8 cellular contexts compared by ENCODE assay signal in the genomic region with DNA sequence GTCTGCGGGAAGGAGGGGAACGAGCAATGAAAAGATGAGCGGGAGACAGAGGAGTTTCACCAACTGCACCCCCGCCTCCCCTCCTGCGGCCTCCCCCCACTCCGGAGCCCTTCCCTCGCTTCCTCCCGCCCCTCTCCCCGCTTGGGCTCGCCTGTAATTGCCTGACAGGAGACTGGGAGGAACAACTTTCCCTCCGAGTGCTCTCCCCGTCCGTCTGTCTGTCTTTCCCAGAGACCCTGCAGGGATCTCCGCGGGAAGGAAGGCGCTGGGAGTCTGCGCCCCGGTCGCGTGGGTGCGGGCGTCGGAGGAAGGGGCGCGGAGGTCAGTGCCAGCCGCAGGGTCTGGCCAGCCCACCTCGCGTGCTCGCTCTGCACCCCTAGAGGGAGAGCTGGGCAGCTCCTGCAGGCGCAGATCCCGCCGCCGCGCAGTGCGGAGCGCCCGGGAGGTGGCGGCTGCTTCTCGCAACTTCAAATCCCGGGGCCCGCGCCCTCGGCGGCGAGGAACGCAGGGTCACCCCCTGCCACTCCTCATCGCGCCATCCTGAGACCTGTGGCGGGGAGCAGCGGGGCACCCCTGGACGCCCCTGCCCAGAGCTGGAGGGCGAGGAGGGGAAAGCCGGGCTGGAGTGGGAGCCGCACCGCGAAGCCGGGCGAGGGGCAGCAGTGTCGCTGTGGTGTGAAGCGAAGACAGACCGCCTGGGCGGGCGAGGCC. TPM values are rescaled to one million over a fixed set of nuclear protein-coding genes. Genes with fewer than 3 reads are reported as not detected.
DNase-seq lines count a peak whose midpoint lies in the region; ATAC-seq, FAIRE-seq and TF ChIP-seq lines count a peak whose summit lies in the region.

No MANE protein-coding gene starts in this region.

- H3K27ac Mint-ChIP-seq in activated naive CD8-positive, alpha-beta T cell treated with anti-CD3 and anti-CD28 coated beads for 36 hours = no peak overlapping the region
- H3K27ac Mint-ChIP-seq in glutamatergic neuron (ENCODE audit: unreplicated experiment) = peak overlapping the region; percentile 73

- no peak for TF ChIP-seq POLR2A in GM12891 (IDR thresholded peaks at IDR 0.05; ENCODE audit: low read depth, low read length)

- no peak for FAIRE-seq in GM12891 (lab: Jason Lieb, UNC)

- peak overlapping the region; percentile 77 for H2BK15ac ChIP-seq in neuronal stem cell (ENCODE audit: low read length)

- H2BK12ac ChIP-seq in neuronal stem cell (ENCODE audit: low read length) = peak overlapping the region; percentile 46

- H3K4me3 ChIP-seq in AG04450 (ENCODE audit: low read depth, low read length) = peak overlapping the region; percentile 93
- H3K4me3 ChIP-seq in neuronal stem cell (ENCODE audit: low read length in 2 of 2) = peak overlapping the region; percentile 82 to 86

- H3K4me2 ChIP-seq in neuronal stem cell (ENCODE audit: insufficient read depth, low read length, poor library complexity, severe bottlenecking) = peak overlapping the region; percentile 100

- peak overlapping the region; percentile 98 for H3K18ac ChIP-seq in neuronal stem cell (ENCODE audit: low read length)

- H3K36me3 ChIP-seq in neuronal stem cell (replicated peaks in 1 of 2; ENCODE audit: control insufficient read depth in 2 of 2, insufficient read depth in 2 of 2, low read length in 2 of 2) = peaks cover 0 to 19% of the 10 kb centered on the region in 2 donors

- peak overlapping the region; percentile 81 for H3K9ac ChIP-seq in neuronal stem cell (ENCODE audit: low read depth, low read length, poor library complexity)

- no peak overlapping the region for H4K91ac ChIP-seq in neuronal stem cell (ENCODE audit: low read depth, low read length, poor library complexity)

- H3K27ac ChIP-seq in AG04450 (ENCODE audit: low read depth, low read length) = peak overlapping the region; percentile 89
- no peak overlapping the region for H3K27ac ChIP-seq in neuronal stem cell (replicated peaks; ENCODE audit: low read length)

- no peak overlapping the region for H2BK120ac ChIP-seq in neuronal stem cell (ENCODE audit: low read depth, low read length)

- no peaks in the 10 kb centered on the region for H3K36me3 Mint-ChIP-seq in activated naive CD8-positive, alpha-beta T cell treated with anti-CD3 and anti-CD28 coated beads for 36 hours
- no peaks in the 10 kb centered on the region for H3K36me3 Mint-ChIP-seq in glutamatergic neuron (ENCODE audit: unreplicated experiment)

- H3K9me3 Mint-ChIP-seq in activated naive CD8-positive, alpha-beta T cell treated with anti-CD3 and anti-CD28 coated beads for 36 hours = no peaks in the 10 kb centered on the region
- H3K9me3 Mint-ChIP-seq in glutamatergic neuron (ENCODE audit: unreplicated experiment) = peaks cover 18% of the 10 kb centered on the region

- H3K4me3 Mint-ChIP-seq in activated naive CD8-positive, alpha-beta T cell treated with anti-CD3 and anti-CD28 coated beads for 36 hours = peak overlapping the region; percentile 59
- peak overlapping the region; percentile 93 for H3K4me3 Mint-ChIP-seq in glutamatergic neuron (ENCODE audit: unreplicated experiment)

- H3K27me3 Mint-ChIP-seq in activated naive CD8-positive, alpha-beta T cell treated with anti-CD3 and anti-CD28 coated beads for 36 hours = peaks cover 83% of the 10 kb centered on the region
- peaks cover 14% of the 10 kb centered on the region for H3K27me3 Mint-ChIP-seq in glutamatergic neuron (ENCODE audit: unreplicated experiment)

- no peak overlapping the region for H3K4ac ChIP-seq in neuronal stem cell (ENCODE audit: low read length)

- TF ChIP-seq CTCF in AG04450 (IDR thresholded peaks at IDR 0.05; ENCODE audit: low read depth, low read length) (peak; percentile 64), glutamatergic neuron (IDR thresholded peaks at IDR 0.05; ENCODE audit: partially characterized antibody, unreplicated experiment) (peak; percentile 60)

- H2BK5ac ChIP-seq in neuronal stem cell (ENCODE audit: low read length) = peak overlapping the region; percentile 39

- peak overlapping the region; percentile 87 for H2AFZ ChIP-seq in neuronal stem cell (ENCODE audit: low read length)

- H3K9me3 ChIP-seq in AG04450 (ENCODE audit: control insufficient read depth, insufficient read depth, low read length) (no peaks in the 10 kb centered on the region; the same call in 1 of the 2 replicates), neuronal stem cell (replicated peaks in 1 of 2; ENCODE audit: control insufficient read depth in 2 of 2, insufficient read depth in 1 of 2, low read depth in 1 of 2, low read length in 2 of 2) (no peaks in the 10 kb centered on the region)

- peak; percentile 74 for DNase-seq in AG04450 (ENCODE audit: low read depth, low spot score)
- DNase-seq in GM12891 (ENCODE audit: insufficient read length, low spot score) = peak; percentile 25
- peak; percentile 86 for DNase-seq in NCI-H748 (lab: John Stamatoyannopoulos, UW; ENCODE audit: unreplicated experiment)
- DNase-seq in activated naive CD8-positive, alpha-beta T cell treated with anti-CD3 and anti-CD28 coated beads for 36 hours = peak; percentile 46
- peak; percentile 83 for DNase-seq in glutamatergic neuron
- peak; percentile 76 for DNase-seq in neuronal stem cell (ENCODE audit: low spot score)

- H3K79me1 ChIP-seq in neuronal stem cell (ENCODE audit: low read depth, low read length) = no peaks in the 10 kb centered on the region

- peak overlapping the region; percentile 79 for H3K14ac ChIP-seq in neuronal stem cell (ENCODE audit: low read length)

- peaks cover 11% of the 10 kb centered on the region for H3K4me1 Mint-ChIP-seq in activated naive CD8-positive, alpha-beta T cell treated with anti-CD3 and anti-CD28 coated beads for 36 hours
- H3K4me1 Mint-ChIP-seq in glutamatergic neuron (ENCODE audit: low read depth, unreplicated experiment) = peaks cover 9% of the 10 kb centered on the region

- WGBS in neuronal stem cell (ENCODE audit: extremely low coverage in 2 of 2, insufficient read length in 2 of 2, insufficient replicate concordance in 1 of 2), 2 donors = no CpG with 5 or more reads among the region's 63 CpGs

- H3K23ac ChIP-seq in neuronal stem cell (ENCODE audit: low read depth, low read length, poor library complexity) = peak overlapping the region; percentile 56

- POLR2A ChIA-PET in AG04450 (lab: Yijun Ruan, JAX) = interaction anchor here (0.8 to 2.4 kb wide), 4 partner anchors 47 to 152 kb away, joined by 3 to 11 read pairs (median 4); no protein-coding TSS in a partner anchor

- H3K27me3 ChIP-seq in AG04450 (ENCODE audit: control insufficient read depth, insufficient read depth, low read length) (no peaks in the 10 kb centered on the region), neuronal stem cell (ENCODE audit: control insufficient read depth in 3 of 3, insufficient read depth in 3 of 3, low read depth in 1 of 3, low read length in 3 of 3) (peaks cover 0 to 4% (median 0%) of the 10 kb centered on the region in 3 experiments)

- H4K8ac ChIP-seq in neuronal stem cell (ENCODE audit: low read depth, low read length) = no peak overlapping the region

- CTCF ChIA-PET in AG04450 (lab: Charles Lee) = interaction anchor here (1.5 kb wide), 1 partner anchor 142 kb away, joined by 7 read pairs; no protein-coding TSS in a partner anchor

- H2AK5ac ChIP-seq in neuronal stem cell (ENCODE audit: low read depth, low read length) = peak overlapping the region; percentile 24

- no peak for ATAC-seq in GM18520 (IDR thresholded peaks at IDR 0.05; ENCODE audit: unreplicated experiment)
- ATAC-seq in HG03571 (IDR thresholded peaks at IDR 0.05; ENCODE audit: unreplicated experiment) = no peak

- H3K4me1 ChIP-seq in neuronal stem cell (ENCODE audit: control insufficient read depth in 2 of 2, insufficient read depth in 1 of 2, low read depth in 1 of 2, low read length in 2 of 2) = peaks cover 5 to 11% of the 10 kb centered on the region in 2 donors

TF ChIP-seq in GM12891, 5 proteins besides CTCF, POLR2A, EP300 and RAD21:
- TF ChIP-seq SPI1 (IDR thresholded peaks at IDR 0.05; ENCODE audit: low read depth, low read length) (no peak), PAX5 (IDR thresholded peaks at IDR 0.05; ENCODE audit: insufficient read depth, low read length, severe bottlenecking) (no peak), TAF1 (IDR thresholded peaks at IDR 0.05; ENCODE audit: low read depth, low read length) (no peak)

RNA-seq across cellular contexts. Expression of gene NRP1, which starts 0.5 kb away (rescaled TPM):
- polyA plus RNA-seq in AG04450 (2011; rRNA removed) = 181 and 218 TPM in 2 replicates
- polyA minus RNA-seq in AG04450 (2011; rRNA and poly(A)+ RNA removed) = 276 and 278 TPM in 2 replicates
- polyA plus RNA-seq in GM12891 (2012; ENCODE audit: low read depth, missing spikeins) = 0.06 TPM
- total RNA-seq in activated naive CD8-positive, alpha-beta T cell treated with anti-CD3 and anti-CD28 coated beads for 36 hours = under 1 TPM; 0.19 to 0.44 TPM
- 100 TPM for total RNA-seq in glutamatergic neuron (ENCODE audit: unreplicated experiment)
- 2.9 TPM for polyA plus RNA-seq in neuronal stem cell (2013, experiment 1 of 2)
- polyA plus RNA-seq in neuronal stem cell (2013, experiment 2 of 2) = 2.6 TPM

Comparison
In these comparisons a context has a peak if more than half of its experiments do, and no peak if none do; other contexts are left out.
1. DNase-seq: peak in every context shown above with its lines; median percentile 86 in NCI-H748; 83 in glutamatergic neuron; 76 in neuronal stem cell; 74 in AG04450; 46 in activated naive CD8-positive, alpha-beta T cell treated with anti-CD3 and anti-CD28 coated beads for 36 hours; 25 in GM12891.
2. RNA of gene NRP1, which starts 0.5 kb away (total RNA-seq): 100 TPM in glutamatergic neuron (single experiment); 0.19 to 0.44 TPM in activated naive CD8-positive, alpha-beta T cell treated with anti-CD3 and anti-CD28 coated beads for 36 hours; every median in the first group is over 10 times any median in the second.